1 cellular context compared by ENCODE assay signal in the genomic region with DNA sequence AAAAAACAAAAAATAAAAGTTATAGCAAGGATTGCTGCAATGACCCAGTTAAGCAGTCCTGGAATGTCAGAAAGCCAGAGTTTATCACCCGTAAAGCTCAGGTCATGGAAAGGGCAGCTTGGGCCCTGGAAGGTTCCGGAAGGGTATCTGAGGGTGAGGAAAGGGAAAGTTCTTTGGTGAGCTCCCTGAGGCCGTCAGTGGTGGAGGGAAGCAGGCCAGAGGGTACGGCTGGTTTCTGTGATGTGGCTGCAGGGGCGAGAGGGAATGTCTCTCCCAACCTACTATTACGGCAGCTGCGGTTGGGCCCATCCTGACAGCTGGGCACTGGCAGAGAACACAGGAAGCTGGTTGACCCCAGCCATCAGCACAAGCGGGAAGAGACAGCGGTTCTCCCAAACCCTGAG.
TF ChIP-seq lines count a peak whose summit lies in the region.

No MANE protein-coding gene starts in this region.

TF ChIP-seq in GM23338, 12 proteins besides CTCF, POLR2A, EP300 and RAD21:
- TF ChIP-seq POLR2AphosphoS5 (IDR thresholded peaks at IDR 0.05; ENCODE audit: low read depth) (no peak), ZNF331 (CRISPR knock-in tag; IDR thresholded peaks at IDR 0.05; ENCODE audit: low read depth) (no peak), EZH2phosphoT487 (IDR thresholded peaks at IDR 0.05; ENCODE audit: unreplicated experiment) (no peak), JUNB (IDR thresholded peaks at IDR 0.05; ENCODE audit: unreplicated experiment) (no peak), STAT1 (IDR thresholded peaks at IDR 0.05; ENCODE audit: unreplicated experiment) (no peak)
- TF ChIP-seq, protein P1, sequence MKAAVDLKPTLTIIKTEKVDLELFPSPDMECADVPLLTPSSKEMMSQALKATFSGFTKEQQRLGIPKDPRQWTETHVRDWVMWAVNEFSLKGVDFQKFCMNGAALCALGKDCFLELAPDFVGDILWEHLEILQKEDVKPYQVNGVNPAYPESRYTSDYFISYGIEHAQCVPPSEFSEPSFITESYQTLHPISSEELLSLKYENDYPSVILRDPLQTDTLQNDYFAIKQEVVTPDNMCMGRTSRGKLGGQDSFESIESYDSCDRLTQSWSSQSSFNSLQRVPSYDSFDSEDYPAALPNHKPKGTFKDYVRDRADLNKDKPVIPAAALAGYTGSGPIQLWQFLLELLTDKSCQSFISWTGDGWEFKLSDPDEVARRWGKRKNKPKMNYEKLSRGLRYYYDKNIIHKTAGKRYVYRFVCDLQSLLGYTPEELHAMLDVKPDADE (IDR thresholded peaks at IDR 0.05) = no peak
